ENCODE assay signal across 1 cellular context in the genomic region with DNA sequence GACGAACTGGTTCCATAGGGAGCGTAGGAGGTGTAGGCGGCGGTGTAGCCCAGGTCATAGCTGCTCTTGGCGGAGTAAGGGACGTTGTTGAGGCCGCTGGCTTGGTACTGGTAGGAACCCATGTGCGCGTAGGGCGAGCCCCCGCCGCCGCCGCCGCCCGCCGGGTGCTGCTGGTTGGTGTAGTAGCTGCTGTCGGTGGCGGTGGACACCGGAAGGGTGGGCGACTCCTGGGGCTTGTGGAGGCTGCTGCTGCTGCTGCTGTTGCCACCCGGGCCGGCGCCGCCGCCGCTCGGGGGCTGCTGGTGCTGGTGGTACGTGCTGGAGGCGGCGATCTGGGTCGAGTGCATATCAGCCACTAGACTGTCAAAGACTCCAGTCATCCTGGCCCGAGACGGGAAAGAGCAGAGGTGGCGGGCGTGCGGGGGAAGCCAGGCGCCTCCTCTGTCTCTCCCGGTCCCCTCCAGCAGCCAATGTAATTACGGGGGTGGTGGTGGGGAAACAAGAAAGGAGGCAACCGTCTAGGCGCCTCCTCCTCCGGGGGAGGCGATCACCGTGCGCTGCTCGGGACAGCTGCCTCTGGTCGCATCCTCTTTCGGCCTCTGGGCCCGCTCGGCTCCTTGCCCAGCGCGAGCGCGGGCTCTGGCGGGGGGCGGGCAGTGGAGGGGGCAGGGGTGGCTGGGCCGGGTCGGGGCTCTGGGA.
TF ChIP-seq lines count a peak whose summit lies in the region.

No MANE protein-coding gene starts in this region.

TF ChIP-seq in HEK293, 187 proteins besides CTCF, POLR2A, EP300 and RAD21 (continued from another document and continues in another):
- TF ChIP-seq, protein P1, sequence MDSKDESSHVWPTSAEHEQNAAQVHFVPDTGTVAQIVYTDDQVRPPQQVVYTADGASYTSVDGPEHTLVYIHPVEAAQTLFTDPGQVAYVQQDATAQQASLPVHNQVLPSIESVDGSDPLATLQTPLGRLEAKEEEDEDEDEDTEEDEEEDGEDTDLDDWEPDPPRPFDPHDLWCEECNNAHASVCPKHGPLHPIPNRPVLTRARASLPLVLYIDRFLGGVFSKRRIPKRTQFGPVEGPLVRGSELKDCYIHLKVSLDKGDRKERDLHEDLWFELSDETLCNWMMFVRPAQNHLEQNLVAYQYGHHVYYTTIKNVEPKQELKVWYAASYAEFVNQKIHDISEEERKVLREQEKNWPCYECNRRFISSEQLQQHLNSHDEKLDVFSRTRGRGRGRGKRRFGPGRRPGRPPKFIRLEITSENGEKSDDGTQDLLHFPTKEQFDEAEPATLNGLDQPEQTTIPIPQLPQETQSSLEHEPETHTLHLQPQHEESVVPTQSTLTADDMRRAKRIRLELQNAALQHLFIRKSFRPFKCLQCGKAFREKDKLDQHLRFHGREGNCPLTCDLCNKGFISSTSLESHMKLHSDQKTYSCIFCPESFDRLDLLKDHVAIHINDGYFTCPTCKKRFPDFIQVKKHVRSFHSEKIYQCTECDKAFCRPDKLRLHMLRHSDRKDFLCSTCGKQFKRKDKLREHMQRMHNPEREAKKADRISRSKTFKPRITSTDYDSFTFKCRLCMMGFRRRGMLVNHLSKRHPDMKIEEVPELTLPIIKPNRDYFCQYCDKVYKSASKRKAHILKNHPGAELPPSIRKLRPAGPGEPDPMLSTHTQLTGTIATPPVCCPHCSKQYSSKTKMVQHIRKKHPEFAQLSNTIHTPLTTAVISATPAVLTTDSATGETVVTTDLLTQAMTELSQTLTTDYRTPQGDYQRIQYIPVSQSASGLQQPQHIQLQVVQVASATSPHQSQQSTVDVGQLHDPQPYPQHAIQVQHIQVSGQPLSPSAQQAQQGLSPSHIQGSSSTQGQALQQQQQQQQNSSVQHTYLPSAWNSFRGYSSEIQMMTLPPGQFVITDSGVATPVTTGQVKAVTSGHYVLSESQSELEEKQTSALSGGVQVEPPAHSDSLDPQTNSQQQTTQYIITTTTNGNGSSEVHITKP (tag by site-specific recombination; IDR thresholded peaks at IDR 0.05) = peak; percentile 21; the same call in 1 of the 2 replicates
- TF ChIP-seq ZNF391 (tag by site-specific recombination; IDR thresholded peaks at IDR 0.05; ENCODE audit: borderline replicate concordance, low read depth) (0 out of 2 replicates have a peak, but pooled peaks have one; percentile 7), ZNF169 (tag by site-specific recombination; IDR thresholded peaks at IDR 0.05) (no peak), ZNF155 (tag by site-specific recombination; IDR thresholded peaks at IDR 0.05) (no peak), ZNF600 (tag by site-specific recombination; IDR thresholded peaks at IDR 0.05) (peak; percentile 75), ZNF707 (tag by site-specific recombination; IDR thresholded peaks at IDR 0.05) (no peak), OSR2 (tag by site-specific recombination; IDR thresholded peaks at IDR 0.05) (peak; percentile 95), ZNF366 (tag by site-specific recombination; conservative IDR thresholded peaks at IDR 0.05) (0 out of 2 replicates have a peak, but pooled peaks have one; percentile 41), ZNF335 (tag by site-specific recombination; conservative IDR thresholded peaks at IDR 0.05) (no peak), ZNF660 (tag by site-specific recombination; IDR thresholded peaks at IDR 0.05) (peak; percentile 26; the same call in 1 of the 2 replicates), ZEB2 (tag by site-specific recombination; IDR thresholded peaks at IDR 0.05) (no peak), SP7 (tag by site-specific recombination; IDR thresholded peaks at IDR 0.05) (no peak; the same call in 1 of the 2 replicates), ZNF473 (tag by site-specific recombination; IDR thresholded peaks at IDR 0.05) (no peak), BCL11B (tag by site-specific recombination; IDR thresholded peaks at IDR 0.05; ENCODE audit: low read depth) (0 out of 2 replicates have a peak, but pooled peaks have one; percentile 8), BCL11A (tag by site-specific recombination; IDR thresholded peaks at IDR 0.05; ENCODE audit: low read depth) (0 out of 2 replicates have a peak, but pooled peaks have one; percentile 3), FEZF1 (tag by site-specific recombination; IDR thresholded peaks at IDR 0.05) (no peak), MYNN (tag by site-specific recombination; IDR thresholded peaks at IDR 0.05; ENCODE audit: borderline replicate concordance) (no peak), ZNF521 (tag by site-specific recombination; IDR thresholded peaks at IDR 0.05) (no peak), ZFHX2 (tag by site-specific recombination; conservative IDR thresholded peaks at IDR 0.05) (peak; percentile 89), KLF16 (tag by site-specific recombination; IDR thresholded peaks at IDR 0.05) (no peak), WT1 (tag by site-specific recombination; IDR thresholded peaks at IDR 0.05) (peak; percentile 74), ZBTB48 (tag by site-specific recombination; IDR thresholded peaks at IDR 0.05) (peak; percentile 81; the same call in 1 of the 2 replicates), ZNF114 (tag by site-specific recombination; IDR thresholded peaks at IDR 0.05) (no peak), ZNF561 (tag by site-specific recombination; IDR thresholded peaks at IDR 0.05; ENCODE audit: borderline replicate concordance) (0 out of 2 replicates have a peak, but pooled peaks have one; percentile 10), ZNF837 (tag by site-specific recombination; IDR thresholded peaks at IDR 0.05) (no peak)
- TF ChIP-seq, protein P2, sequence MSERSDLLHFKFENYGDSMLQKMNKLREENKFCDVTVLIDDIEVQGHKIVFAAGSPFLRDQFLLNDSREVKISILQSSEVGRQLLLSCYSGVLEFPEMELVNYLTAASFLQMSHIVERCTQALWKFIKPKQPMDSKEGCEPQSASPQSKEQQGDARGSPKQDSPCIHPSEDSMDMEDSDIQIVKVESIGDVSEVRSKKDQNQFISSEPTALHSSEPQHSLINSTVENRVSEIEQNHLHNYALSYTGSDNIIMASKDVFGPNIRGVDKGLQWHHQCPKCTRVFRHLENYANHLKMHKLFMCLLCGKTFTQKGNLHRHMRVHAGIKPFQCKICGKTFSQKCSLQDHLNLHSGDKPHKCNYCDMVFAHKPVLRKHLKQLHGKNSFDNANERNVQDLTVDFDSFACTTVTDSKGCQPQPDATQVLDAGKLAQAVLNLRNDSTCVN (tag by site-specific recombination; optimal IDR thresholded peaks at IDR 0.05) = peak; percentile 66
- TF ChIP-seq, protein P3, sequence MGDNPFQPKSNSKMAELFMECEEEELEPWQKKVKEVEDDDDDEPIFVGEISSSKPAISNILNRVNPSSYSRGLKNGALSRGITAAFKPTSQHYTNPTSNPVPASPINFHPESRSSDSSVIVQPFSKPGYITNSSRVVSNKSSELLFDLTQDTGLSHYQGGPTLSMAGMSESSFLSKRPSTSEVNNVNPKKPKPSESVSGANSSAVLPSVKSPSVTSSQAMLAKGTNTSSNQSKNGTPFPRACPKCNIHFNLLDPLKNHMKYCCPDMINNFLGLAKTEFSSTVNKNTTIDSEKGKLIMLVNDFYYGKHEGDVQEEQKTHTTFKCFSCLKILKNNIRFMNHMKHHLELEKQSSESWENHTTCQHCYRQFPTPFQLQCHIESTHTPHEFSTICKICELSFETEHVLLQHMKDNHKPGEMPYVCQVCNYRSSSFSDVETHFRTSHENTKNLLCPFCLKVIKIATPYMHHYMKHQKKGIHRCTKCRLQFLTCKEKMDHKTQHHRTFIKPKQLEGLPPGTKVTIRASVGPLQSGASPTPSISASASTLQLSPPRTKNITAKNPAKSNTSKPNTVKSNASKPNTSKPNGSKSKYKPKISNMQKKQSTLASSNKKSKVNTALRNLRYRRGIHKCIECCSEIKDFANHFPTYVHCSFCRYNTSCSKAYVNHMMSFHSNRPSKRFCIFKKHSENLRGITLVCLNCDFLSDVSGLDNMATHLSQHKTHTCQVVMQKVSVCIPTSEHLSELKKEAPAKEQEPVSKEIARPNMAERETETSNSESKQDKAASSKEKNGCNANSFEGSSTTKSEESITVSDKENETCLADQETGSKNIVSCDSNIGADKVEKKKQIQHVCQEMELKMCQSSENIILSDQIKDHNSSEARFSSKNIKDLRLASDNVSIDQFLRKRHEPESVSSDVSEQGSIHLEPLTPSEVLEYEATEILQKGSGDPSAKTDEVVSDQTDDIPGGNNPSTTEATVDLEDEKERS (tag by site-specific recombination; IDR thresholded peaks at IDR 0.05) = no peak
- TF ChIP-seq, protein P4, sequence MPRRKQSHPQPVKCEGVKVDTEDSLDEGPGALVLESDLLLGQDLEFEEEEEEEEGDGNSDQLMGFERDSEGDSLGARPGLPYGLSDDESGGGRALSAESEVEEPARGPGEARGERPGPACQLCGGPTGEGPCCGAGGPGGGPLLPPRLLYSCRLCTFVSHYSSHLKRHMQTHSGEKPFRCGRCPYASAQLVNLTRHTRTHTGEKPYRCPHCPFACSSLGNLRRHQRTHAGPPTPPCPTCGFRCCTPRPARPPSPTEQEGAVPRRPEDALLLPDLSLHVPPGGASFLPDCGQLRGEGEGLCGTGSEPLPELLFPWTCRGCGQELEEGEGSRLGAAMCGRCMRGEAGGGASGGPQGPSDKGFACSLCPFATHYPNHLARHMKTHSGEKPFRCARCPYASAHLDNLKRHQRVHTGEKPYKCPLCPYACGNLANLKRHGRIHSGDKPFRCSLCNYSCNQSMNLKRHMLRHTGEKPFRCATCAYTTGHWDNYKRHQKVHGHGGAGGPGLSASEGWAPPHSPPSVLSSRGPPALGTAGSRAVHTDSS (tag by site-specific recombination; IDR thresholded peaks at IDR 0.05) = 0 out of 2 replicates have a peak, but pooled peaks have one; percentile 6
- TF ChIP-seq, protein P5, sequence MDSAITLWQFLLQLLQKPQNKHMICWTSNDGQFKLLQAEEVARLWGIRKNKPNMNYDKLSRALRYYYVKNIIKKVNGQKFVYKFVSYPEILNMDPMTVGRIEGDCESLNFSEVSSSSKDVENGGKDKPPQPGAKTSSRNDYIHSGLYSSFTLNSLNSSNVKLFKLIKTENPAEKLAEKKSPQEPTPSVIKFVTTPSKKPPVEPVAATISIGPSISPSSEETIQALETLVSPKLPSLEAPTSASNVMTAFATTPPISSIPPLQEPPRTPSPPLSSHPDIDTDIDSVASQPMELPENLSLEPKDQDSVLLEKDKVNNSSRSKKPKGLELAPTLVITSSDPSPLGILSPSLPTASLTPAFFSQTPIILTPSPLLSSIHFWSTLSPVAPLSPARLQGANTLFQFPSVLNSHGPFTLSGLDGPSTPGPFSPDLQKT (IDR thresholded peaks at IDR 0.05; ENCODE audit: borderline replicate concordance, low read depth, low read length) = no peak
- TF ChIP-seq, protein P6, sequence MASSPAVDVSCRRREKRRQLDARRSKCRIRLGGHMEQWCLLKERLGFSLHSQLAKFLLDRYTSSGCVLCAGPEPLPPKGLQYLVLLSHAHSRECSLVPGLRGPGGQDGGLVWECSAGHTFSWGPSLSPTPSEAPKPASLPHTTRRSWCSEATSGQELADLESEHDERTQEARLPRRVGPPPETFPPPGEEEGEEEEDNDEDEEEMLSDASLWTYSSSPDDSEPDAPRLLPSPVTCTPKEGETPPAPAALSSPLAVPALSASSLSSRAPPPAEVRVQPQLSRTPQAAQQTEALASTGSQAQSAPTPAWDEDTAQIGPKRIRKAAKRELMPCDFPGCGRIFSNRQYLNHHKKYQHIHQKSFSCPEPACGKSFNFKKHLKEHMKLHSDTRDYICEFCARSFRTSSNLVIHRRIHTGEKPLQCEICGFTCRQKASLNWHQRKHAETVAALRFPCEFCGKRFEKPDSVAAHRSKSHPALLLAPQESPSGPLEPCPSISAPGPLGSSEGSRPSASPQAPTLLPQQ (tag by site-specific recombination; IDR thresholded peaks at IDR 0.05) = no peak
- TF ChIP-seq, protein P7, sequence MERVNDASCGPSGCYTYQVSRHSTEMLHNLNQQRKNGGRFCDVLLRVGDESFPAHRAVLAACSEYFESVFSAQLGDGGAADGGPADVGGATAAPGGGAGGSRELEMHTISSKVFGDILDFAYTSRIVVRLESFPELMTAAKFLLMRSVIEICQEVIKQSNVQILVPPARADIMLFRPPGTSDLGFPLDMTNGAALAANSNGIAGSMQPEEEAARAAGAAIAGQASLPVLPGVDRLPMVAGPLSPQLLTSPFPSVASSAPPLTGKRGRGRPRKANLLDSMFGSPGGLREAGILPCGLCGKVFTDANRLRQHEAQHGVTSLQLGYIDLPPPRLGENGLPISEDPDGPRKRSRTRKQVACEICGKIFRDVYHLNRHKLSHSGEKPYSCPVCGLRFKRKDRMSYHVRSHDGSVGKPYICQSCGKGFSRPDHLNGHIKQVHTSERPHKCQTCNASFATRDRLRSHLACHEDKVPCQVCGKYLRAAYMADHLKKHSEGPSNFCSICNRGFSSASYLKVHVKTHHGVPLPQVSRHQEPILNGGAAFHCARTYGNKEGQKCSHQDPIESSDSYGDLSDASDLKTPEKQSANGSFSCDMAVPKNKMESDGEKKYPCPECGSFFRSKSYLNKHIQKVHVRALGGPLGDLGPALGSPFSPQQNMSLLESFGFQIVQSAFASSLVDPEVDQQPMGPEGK (tag by site-specific recombination; IDR thresholded peaks at IDR 0.05) = peak; percentile 84
- TF ChIP-seq, protein P8, sequence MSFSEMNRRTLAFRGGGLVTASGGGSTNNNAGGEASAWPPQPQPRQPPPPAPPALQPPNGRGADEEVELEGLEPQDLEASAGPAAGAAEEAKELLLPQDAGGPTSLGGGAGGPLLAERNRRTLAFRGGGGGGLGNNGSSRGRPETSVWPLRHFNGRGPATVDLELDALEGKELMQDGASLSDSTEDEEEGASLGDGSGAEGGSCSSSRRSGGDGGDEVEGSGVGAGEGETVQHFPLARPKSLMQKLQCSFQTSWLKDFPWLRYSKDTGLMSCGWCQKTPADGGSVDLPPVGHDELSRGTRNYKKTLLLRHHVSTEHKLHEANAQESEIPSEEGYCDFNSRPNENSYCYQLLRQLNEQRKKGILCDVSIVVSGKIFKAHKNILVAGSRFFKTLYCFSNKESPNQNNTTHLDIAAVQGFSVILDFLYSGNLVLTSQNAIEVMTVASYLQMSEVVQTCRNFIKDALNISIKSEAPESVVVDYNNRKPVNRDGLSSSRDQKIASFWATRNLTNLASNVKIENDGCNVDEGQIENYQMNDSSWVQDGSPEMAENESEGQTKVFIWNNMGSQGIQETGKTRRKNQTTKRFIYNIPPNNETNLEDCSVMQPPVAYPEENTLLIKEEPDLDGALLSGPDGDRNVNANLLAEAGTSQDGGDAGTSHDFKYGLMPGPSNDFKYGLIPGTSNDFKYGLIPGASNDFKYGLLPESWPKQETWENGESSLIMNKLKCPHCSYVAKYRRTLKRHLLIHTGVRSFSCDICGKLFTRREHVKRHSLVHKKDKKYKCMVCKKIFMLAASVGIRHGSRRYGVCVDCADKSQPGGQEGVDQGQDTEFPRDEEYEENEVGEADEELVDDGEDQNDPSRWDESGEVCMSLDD (tag by site-specific recombination; IDR thresholded peaks at IDR 0.05) = no peak
